Comparison of ENCODE assay signal across 18 cellular contexts in the genomic region with DNA sequence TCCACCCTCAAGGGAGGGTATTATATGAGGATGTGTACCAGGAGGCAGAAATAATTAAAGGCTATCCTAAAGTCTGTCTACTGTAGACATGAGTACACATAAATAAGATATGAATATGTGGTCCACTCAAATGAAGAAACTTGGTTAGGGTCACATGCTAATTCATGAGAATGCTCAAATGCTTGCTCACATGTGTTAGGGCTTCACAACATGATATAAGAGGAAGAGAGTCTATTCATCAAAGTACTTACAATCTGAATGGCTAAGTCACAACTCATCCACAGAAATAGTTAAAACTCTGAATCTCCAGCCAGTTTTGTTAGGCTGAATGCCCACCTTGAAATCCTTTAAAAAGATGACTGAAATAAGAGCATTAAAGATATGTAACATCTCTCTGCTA.
"Had no signal": no experiment of that assay in that cellular context is flagged by ENCODE, and none has a peak within 500 bp of the region (broad histone marks: within the 10 kb centered on the region; RNA-seq: fewer than 3 reads in every experiment).

No MANE protein-coding gene starts in this region.

- H3K36me3 Mint-ChIP-seq: naive thymus-derived CD8-positive, alpha-beta T cell had no signal

- H3K9me3 Mint-ChIP-seq: naive thymus-derived CD8-positive, alpha-beta T cell; neural crest cell had no signal

- FAIRE-seq: islet of Langerhans, urothelium cell line had no signal

- H3K27ac ChIP-seq: colonic mucosa, heart left ventricle, spleen, stomach had no signal

- H3K4me3 ChIP-seq: colonic mucosa, heart left ventricle, spleen, stomach had no signal

- H3K27ac Mint-ChIP-seq: naive thymus-derived CD8-positive, alpha-beta T cell had no signal

- DNase-seq: colonic mucosa; dermis blood vessel endothelial cell; foreskin melanocyte; heart left ventricle; hypothalamus; kidney glomerular epithelial cell; naive thymus-derived CD8-positive, alpha-beta T cell; posterior cingulate gyrus; spleen; stimulated activated CD4-positive, alpha-beta T cell treated with anti-CD3 and anti-CD28 coated beads, Interleukin-2, amount 100 ng/mL, for 24 hours; stimulated activated CD4-positive, alpha-beta T cell treated with anti-CD3 and anti-CD28 coated beads, Interleukin-4, amount 100 ng/mL, for 4 hours; stimulated activated naive CD4-positive, alpha-beta T cell; stomach; substantia nigra; trophoblast cell had no signal

- H3K4me3 Mint-ChIP-seq: naive thymus-derived CD8-positive, alpha-beta T cell; neural crest cell had no signal

- H3K9me3 ChIP-seq: colonic mucosa, heart left ventricle, spleen, stomach had no signal

- H3K36me3 ChIP-seq: colonic mucosa, heart left ventricle, spleen, stomach had no signal

- ATAC-seq: naive thymus-derived CD8-positive, alpha-beta T cell had no signal

- H3K27me3 ChIP-seq: colonic mucosa, heart left ventricle, spleen, stomach had no signal
